ENCODE assay signal across 1 cellular context in genomic region chr2:24075915-24076848, GRCh38.
TF ChIP-seq lines count a peak whose summit lies in the region.

SF3B6 (minus strand) TSS chr2:24076326; CDS start chr2:24076229, 97 bp downstream.

TF ChIP-seq in HepG2, 621 proteins besides CTCF, POLR2A, EP300 and RAD21 (continued from another document and continues in another):
- TF ChIP-seq, protein P1, sequence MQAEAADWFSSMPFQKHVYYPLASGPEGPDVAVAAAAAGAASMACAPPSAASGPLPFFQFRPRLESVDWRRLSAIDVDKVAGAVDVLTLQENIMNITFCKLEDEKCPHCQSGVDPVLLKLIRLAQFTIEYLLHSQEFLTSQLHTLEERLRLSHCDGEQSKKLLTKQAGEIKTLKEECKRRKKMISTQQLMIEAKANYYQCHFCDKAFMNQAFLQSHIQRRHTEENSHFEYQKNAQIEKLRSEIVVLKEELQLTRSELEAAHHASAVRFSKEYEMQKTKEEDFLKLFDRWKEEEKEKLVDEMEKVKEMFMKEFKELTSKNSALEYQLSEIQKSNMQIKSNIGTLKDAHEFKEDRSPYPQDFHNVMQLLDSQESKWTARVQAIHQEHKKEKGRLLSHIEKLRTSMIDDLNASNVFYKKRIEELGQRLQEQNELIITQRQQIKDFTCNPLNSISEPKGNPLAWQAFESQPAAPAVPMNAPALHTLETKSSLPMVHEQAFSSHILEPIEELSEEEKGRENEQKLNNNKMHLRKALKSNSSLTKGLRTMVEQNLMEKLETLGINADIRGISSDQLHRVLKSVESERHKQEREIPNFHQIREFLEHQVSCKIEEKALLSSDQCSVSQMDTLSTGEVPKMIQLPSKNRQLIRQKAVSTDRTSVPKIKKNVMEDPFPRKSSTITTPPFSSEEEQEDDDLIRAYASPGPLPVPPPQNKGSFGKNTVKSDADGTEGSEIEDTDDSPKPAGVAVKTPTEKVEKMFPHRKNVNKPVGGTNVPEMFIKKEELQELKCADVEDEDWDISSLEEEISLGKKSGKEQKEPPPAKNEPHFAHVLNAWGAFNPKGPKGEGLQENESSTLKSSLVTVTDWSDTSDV (CRISPR knock-in tag; IDR thresholded peaks at IDR 0.05) = peak; percentile 82; the same call in 1 of the 2 replicates
- TF ChIP-seq, protein P2, sequence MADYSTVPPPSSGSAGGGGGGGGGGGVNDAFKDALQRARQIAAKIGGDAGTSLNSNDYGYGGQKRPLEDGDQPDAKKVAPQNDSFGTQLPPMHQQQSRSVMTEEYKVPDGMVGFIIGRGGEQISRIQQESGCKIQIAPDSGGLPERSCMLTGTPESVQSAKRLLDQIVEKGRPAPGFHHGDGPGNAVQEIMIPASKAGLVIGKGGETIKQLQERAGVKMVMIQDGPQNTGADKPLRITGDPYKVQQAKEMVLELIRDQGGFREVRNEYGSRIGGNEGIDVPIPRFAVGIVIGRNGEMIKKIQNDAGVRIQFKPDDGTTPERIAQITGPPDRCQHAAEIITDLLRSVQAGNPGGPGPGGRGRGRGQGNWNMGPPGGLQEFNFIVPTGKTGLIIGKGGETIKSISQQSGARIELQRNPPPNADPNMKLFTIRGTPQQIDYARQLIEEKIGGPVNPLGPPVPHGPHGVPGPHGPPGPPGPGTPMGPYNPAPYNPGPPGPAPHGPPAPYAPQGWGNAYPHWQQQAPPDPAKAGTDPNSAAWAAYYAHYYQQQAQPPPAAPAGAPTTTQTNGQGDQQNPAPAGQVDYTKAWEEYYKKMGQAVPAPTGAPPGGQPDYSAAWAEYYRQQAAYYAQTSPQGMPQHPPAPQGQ (CRISPR knock-in tag; IDR thresholded peaks at IDR 0.05; ENCODE audit: borderline replicate concordance) = no peak; the same call in 1 of the 2 replicates
- TF ChIP-seq ZNF12 (CRISPR knock-in tag; IDR thresholded peaks at IDR 0.05) (peak; percentile 79; the same call in 1 of the 2 replicates), LBX2 (CRISPR knock-in tag; IDR thresholded peaks at IDR 0.05; ENCODE audit: borderline replicate concordance) (no peak), KDM2A (CRISPR knock-in tag; IDR thresholded peaks at IDR 0.05; ENCODE audit: borderline replicate concordance, low read depth) (peak; percentile 100), ZNF746 (CRISPR knock-in tag; IDR thresholded peaks at IDR 0.05) (no peak), ZNF550 (CRISPR knock-in tag; IDR thresholded peaks at IDR 0.05; ENCODE audit: borderline replicate concordance) (no peak), ZNF138 (CRISPR knock-in tag; IDR thresholded peaks at IDR 0.05; ENCODE audit: low read depth) (no peak), CAMTA2 (CRISPR knock-in tag; IDR thresholded peaks at IDR 0.05; ENCODE audit: borderline replicate concordance) (no peak; the same call in none of the 2 replicates), FOXO1 (CRISPR knock-in tag; IDR thresholded peaks at IDR 0.05) (peak; percentile 86), RBM39 (IDR thresholded peaks at IDR 0.05; ENCODE audit: low read depth, low read length, poor library complexity, severe bottlenecking) (peak; percentile 98), ZNF496 (CRISPR knock-in tag; IDR thresholded peaks at IDR 0.05; ENCODE audit: insufficient replicate concordance) (no peak), NR2C2 (CRISPR knock-in tag; IDR thresholded peaks at IDR 0.05; ENCODE audit: borderline replicate concordance) (peak; percentile 99), ZNF33A (CRISPR knock-in tag; IDR thresholded peaks at IDR 0.05; ENCODE audit: borderline replicate concordance) (no peak), NFYB (CRISPR knock-in tag; IDR thresholded peaks at IDR 0.05) (0 out of 2 replicates have a peak, but pooled peaks have one; percentile 44), ZNF431 (CRISPR knock-in tag; IDR thresholded peaks at IDR 0.05; ENCODE audit: borderline replicate concordance, low read depth) (no peak), HES4 (CRISPR knock-in tag; IDR thresholded peaks at IDR 0.05; ENCODE audit: borderline replicate concordance) (no peak), THRA (CRISPR knock-in tag; IDR thresholded peaks at IDR 0.05; ENCODE audit: borderline replicate concordance) (peak; percentile 86), FLYWCH1 (CRISPR knock-in tag; IDR thresholded peaks at IDR 0.05) (no peak), MYNN (CRISPR knock-in tag; IDR thresholded peaks at IDR 0.05; ENCODE audit: low read depth) (0 out of 2 replicates have a peak, but pooled peaks have one; percentile 71), YY1 (IDR thresholded peaks at IDR 0.05; ENCODE audit: insufficient read depth, insufficient replicate concordance, low read depth, low read length) (peak; percentile 88), ZNF652 (CRISPR knock-in tag; IDR thresholded peaks at IDR 0.05; ENCODE audit: borderline replicate concordance, low read depth) (peak; percentile 47; the same call in 1 of the 2 replicates), ZNF614 (CRISPR knock-in tag; IDR thresholded peaks at IDR 0.05; ENCODE audit: borderline replicate concordance) (peak; percentile 99), CBX5 (CRISPR knock-in tag; IDR thresholded peaks at IDR 0.05; ENCODE audit: borderline replicate concordance) (peak; percentile 100; the same call in 1 of the 2 replicates), ZNF607 (CRISPR knock-in tag; IDR thresholded peaks at IDR 0.05; ENCODE audit: borderline replicate concordance) (peak; percentile 31; the same call in 1 of the 2 replicates), MAFF (IDR thresholded peaks at IDR 0.05; ENCODE audit: low read depth, low read length) (peak; percentile 81), ZFP62 (CRISPR knock-in tag; IDR thresholded peaks at IDR 0.05) (no peak), SP4 (CRISPR knock-in tag; IDR thresholded peaks at IDR 0.05) (peak; percentile 98), NFE2L2 (IDR thresholded peaks at IDR 0.05; ENCODE audit: low read length) (no peak), ZNF441 (CRISPR knock-in tag; IDR thresholded peaks at IDR 0.05; ENCODE audit: borderline replicate concordance) (peak; percentile 82; the same call in 1 of the 2 replicates), ZNF816 (CRISPR knock-in tag; IDR thresholded peaks at IDR 0.05; ENCODE audit: borderline replicate concordance) (0 out of 2 replicates have a peak, but pooled peaks have one; percentile 58), FOXM1 (CRISPR knock-in tag; IDR thresholded peaks at IDR 0.05) (no peak; the same call in 1 of the 2 replicates), ZNF180 (CRISPR knock-in tag; IDR thresholded peaks at IDR 0.05; ENCODE audit: borderline replicate concordance, low read depth) (no peak), MIXL1 (CRISPR knock-in tag; IDR thresholded peaks at IDR 0.05) (peak; percentile 92), REXO4 (CRISPR knock-in tag; IDR thresholded peaks at IDR 0.05; ENCODE audit: borderline replicate concordance) (peak; percentile 27; the same call in 1 of the 2 replicates), ZBTB4 (CRISPR knock-in tag; IDR thresholded peaks at IDR 0.05; ENCODE audit: borderline replicate concordance) (peak; percentile 88; the same call in 1 of the 2 replicates), ZNF3 (CRISPR knock-in tag; IDR thresholded peaks at IDR 0.05) (peak; percentile 61; the same call in 1 of the 2 replicates), NR2F2 (IDR thresholded peaks at IDR 0.05; ENCODE audit: borderline replicate concordance, low read depth) (peak; percentile 73; the same call in 1 of the 2 replicates), AKAP8 (CRISPR knock-in tag; IDR thresholded peaks at IDR 0.05) (no peak), MED8 (CRISPR knock-in tag; IDR thresholded peaks at IDR 0.05; ENCODE audit: insufficient replicate concordance) (peak; percentile 88), ZNF18 (CRISPR knock-in tag; IDR thresholded peaks at IDR 0.05; ENCODE audit: insufficient replicate concordance) (peak; percentile 82), ZNF766 (CRISPR knock-in tag; IDR thresholded peaks at IDR 0.05; ENCODE audit: borderline replicate concordance) (peak; percentile 95), NFKB2 (CRISPR knock-in tag; IDR thresholded peaks at IDR 0.05; ENCODE audit: borderline replicate concordance) (peak; percentile 88; the same call in 1 of the 2 replicates), SALL1 (CRISPR knock-in tag; IDR thresholded peaks at IDR 0.05) (peak; percentile 98), MAZ (IDR thresholded peaks at IDR 0.05; ENCODE audit: borderline replicate concordance, low read depth, low read length) (peak; percentile 47), MAZ (CRISPR knock-in tag; IDR thresholded peaks at IDR 0.05; ENCODE audit: low read depth) (peak; percentile 96)
- TF ChIP-seq, protein P3, sequence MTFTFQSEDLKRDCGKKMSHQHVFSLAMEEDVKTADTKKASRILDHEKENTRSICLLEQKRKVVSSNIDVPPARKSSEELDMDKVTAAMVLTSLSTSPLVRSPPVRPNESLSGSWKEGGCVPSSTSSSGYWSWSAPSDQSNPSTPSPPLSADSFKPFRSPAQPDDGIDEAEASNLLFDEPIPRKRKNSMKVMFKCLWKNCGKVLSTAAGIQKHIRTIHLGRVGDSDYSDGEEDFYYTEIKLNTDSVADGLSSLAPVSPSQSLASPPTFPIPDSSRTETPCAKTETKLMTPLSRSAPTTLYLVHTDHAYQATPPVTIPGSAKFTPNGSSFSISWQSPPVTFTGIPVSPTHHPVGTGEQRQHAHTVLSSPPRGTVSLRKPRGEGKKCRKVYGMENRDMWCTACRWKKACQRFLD (CRISPR knock-in tag; IDR thresholded peaks at IDR 0.05; ENCODE audit: borderline replicate concordance) = peak; percentile 94
- TF ChIP-seq, protein P4, sequence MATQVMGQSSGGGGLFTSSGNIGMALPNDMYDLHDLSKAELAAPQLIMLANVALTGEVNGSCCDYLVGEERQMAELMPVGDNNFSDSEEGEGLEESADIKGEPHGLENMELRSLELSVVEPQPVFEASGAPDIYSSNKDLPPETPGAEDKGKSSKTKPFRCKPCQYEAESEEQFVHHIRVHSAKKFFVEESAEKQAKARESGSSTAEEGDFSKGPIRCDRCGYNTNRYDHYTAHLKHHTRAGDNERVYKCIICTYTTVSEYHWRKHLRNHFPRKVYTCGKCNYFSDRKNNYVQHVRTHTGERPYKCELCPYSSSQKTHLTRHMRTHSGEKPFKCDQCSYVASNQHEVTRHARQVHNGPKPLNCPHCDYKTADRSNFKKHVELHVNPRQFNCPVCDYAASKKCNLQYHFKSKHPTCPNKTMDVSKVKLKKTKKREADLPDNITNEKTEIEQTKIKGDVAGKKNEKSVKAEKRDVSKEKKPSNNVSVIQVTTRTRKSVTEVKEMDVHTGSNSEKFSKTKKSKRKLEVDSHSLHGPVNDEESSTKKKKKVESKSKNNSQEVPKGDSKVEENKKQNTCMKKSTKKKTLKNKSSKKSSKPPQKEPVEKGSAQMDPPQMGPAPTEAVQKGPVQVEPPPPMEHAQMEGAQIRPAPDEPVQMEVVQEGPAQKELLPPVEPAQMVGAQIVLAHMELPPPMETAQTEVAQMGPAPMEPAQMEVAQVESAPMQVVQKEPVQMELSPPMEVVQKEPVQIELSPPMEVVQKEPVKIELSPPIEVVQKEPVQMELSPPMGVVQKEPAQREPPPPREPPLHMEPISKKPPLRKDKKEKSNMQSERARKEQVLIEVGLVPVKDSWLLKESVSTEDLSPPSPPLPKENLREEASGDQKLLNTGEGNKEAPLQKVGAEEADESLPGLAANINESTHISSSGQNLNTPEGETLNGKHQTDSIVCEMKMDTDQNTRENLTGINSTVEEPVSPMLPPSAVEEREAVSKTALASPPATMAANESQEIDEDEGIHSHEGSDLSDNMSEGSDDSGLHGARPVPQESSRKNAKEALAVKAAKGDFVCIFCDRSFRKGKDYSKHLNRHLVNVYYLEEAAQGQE (IDR thresholded peaks at IDR 0.05; ENCODE audit: borderline replicate concordance in 1 of 2, low read depth in 1 of 2, low read length in 2 of 2) = peak in 1 of 2 experiments; percentile 81; a peak in 2 of 4 replicates
- TF ChIP-seq, protein P5, sequence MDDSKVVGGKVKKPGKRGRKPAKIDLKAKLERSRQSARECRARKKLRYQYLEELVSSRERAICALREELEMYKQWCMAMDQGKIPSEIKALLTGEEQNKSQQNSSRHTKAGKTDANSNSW (CRISPR knock-in tag; IDR thresholded peaks at IDR 0.05; ENCODE audit: borderline replicate concordance) = peak; percentile 61; the same call in 1 of the 2 replicates
